In the genomic region with DNA sequence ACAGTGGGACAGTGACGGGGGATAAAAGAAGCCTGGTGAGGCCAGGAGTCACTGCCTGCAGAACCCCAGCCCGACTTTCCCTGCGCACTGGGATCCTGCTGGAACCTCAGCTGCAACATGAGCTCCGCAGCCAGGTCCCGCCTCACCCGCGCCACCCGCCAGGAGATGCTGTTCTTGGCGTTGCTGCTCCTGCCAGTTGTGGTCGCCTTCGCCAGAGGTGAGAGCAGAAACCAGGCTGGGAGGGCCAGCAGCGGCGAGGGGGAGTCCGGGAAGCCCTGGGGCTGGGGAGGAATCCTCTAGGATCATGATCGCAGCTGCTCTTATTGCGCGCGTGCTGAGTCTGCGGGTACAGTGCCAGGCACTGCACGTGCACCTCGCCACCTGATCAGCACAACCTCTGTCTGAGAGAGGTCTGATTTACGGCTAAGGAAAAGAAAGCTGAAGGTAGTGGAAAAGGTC, we compare ENCODE assay signal across 1 cellular context.
TF ChIP-seq lines count a peak whose summit lies in the region.

A gene with protein sequence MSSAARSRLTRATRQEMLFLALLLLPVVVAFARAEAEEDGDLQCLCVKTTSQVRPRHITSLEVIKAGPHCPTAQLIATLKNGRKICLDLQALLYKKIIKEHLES (plus strand): TSS at position 51 of the 459 bp plus-strand sequence. CDS start 67 bp downstream, at position 118.

TF ChIP-seq in IMR-90, 13 proteins besides CTCF, POLR2A, EP300 and RAD21:
- TF ChIP-seq RFX5 (IDR thresholded peaks at IDR 0.05; ENCODE audit: low read depth, low read length) (no peak), CEBPB (IDR thresholded peaks at IDR 0.05; ENCODE audit: low read depth, low read length) (no peak), FOS (IDR thresholded peaks at IDR 0.05; ENCODE audit: low read depth, low read length) (no peak), CHD1 (IDR thresholded peaks at IDR 0.05; ENCODE audit: low read depth, low read length) (no peak), MAZ (IDR thresholded peaks at IDR 0.05; ENCODE audit: borderline replicate concordance, low read depth, low read length) (no peak), NFE2L2 (IDR thresholded peaks at IDR 0.05; ENCODE audit: low read depth, low read length) (no peak)
